In the genomic region with DNA sequence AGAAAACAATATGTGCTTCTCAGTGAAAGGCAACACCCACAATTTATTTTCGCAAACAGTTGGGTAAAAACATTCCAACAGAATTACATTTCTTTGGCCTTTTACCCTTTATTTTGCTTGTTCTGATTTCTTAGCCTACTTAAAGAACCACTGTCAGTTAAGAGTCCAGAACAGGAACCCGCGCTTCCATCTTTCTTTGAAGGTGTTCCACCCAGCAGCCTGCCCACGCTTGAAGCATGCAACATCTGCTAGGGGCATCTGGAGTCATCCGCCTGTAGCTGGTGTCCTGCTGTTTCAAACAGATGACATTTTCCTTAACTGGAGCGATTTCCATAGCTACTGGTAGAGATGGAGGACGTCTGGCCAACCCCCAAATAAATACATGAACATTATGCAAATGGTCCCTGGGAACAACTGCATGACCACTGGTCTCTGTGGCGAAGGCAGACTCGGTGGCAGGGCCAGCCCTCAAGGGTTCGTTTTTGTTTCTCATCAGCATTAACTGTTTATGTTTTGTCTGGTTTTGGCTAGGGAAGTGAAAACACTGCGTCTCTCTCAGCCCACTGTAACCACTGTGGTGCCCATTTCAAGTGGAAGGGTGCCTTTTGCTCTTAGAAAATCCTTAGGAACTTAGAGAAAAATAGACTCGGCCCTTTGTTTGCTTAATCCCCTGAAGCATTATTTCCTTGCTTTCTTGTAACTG, we compare ENCODE assay signal across 9 cellular contexts. TPM values are rescaled to one million over a fixed set of nuclear protein-coding genes. Genes with fewer than 3 reads are reported as not detected.
DNase-seq lines count a peak whose midpoint lies in the region; ATAC-seq, FAIRE-seq and TF ChIP-seq lines count a peak whose summit lies in the region.
"Had no signal": no experiment of that assay in that cellular context is flagged by ENCODE, and none has a peak within 500 bp of the region (broad histone marks: within the 10 kb centered on the region; RNA-seq: fewer than 3 reads in every experiment).

No MANE protein-coding gene starts in this region.

- no peak for TF ChIP-seq EP300 in sigmoid colon (IDR thresholded peaks at IDR 0.05)

- H3K36me3 Mint-ChIP-seq in astrocyte (ENCODE audit: low read depth, unreplicated experiment): no peaks in the 10 kb centered on the region
- H3K36me3 Mint-ChIP-seq in CD8-positive, alpha-beta T cell: no peaks in the 10 kb centered on the region

- DNase-seq in astrocyte (ENCODE audit: low read depth) (peak; percentile 30), sigmoid colon (no peak), globus pallidus (ENCODE audit: low spot score) (no peak), mucosa of gallbladder (ENCODE audit: low spot score) (no peak)
- no peak for DNase-seq in CD8-positive, alpha-beta T cell
- DNase-seq in activated effector memory CD4-positive, alpha-beta T cell treated with Interleukin-2 at 50 U/mL for 16 hours: no peak
- DNase-seq: activated T-cell treated with anti-CD3 and anti-CD28 coated beads, Interleukin-2, amount 50 U/mL, for 4 hours had no signal

- H3K9me3 Mint-ChIP-seq in astrocyte (ENCODE audit: unreplicated experiment): no peaks in the 10 kb centered on the region
- peaks cover 4% of the 10 kb centered on the region for H3K9me3 Mint-ChIP-seq in CD8-positive, alpha-beta T cell

- H3K4me2 ChIP-seq in astrocyte (ENCODE audit: low read length): peak overlapping the region; percentile 70

- CTCF ChIA-PET in CD8-positive, alpha-beta T cell (lab: Charles Lee): interaction anchor here (0.8 kb wide), 1 partner anchor 23 kb away, joined by 3 read pairs; no protein-coding TSS in a partner anchor

- 67 to 74% methylated on average over 12 of the region's 12 CpGs for WGBS in sigmoid colon, 2 donors

- peak overlapping the region; percentile 94 for H3K27ac ChIP-seq in astrocyte (ENCODE audit: low read depth, low read length)
- peak overlapping the region; percentile 45 to 74 (median 60) for H3K27ac ChIP-seq in sigmoid colon
- H3K27ac ChIP-seq in CD8-positive, alpha-beta T cell (ENCODE audit: low read depth, low read length): no peak overlapping the region

- peaks cover 28% of the 10 kb centered on the region for H3K4me1 Mint-ChIP-seq in astrocyte (ENCODE audit: low read depth, unreplicated experiment)
- H3K4me1 Mint-ChIP-seq in CD8-positive, alpha-beta T cell (ENCODE audit: low read depth): no peaks in the 10 kb centered on the region

- no peaks in the 10 kb centered on the region for H4K20me1 ChIP-seq in astrocyte (ENCODE audit: insufficient read depth, low read length)

- ATAC-seq in GM19043 (IDR thresholded peaks at IDR 0.05; ENCODE audit: low read depth, unreplicated experiment) (peak; percentile 58), HG02973 (IDR thresholded peaks at IDR 0.05; ENCODE audit: unreplicated experiment) (peak; percentile 59)
- ATAC-seq in CD8-positive, alpha-beta T cell: no peak

- no peaks in the 10 kb centered on the region for H3K36me3 ChIP-seq in astrocyte (ENCODE audit: insufficient read depth, low read length)
- peaks cover 0 to 75% (median 5%) of the 10 kb centered on the region in 4 donors for H3K36me3 ChIP-seq in sigmoid colon
- no peaks in the 10 kb centered on the region for H3K36me3 ChIP-seq in CD8-positive, alpha-beta T cell (ENCODE audit: insufficient read depth, low read length)

- no peak for TF ChIP-seq POLR2A in sigmoid colon (IDR thresholded peaks at IDR 0.05)

- no peaks in the 10 kb centered on the region for H3K27me3 ChIP-seq in astrocyte (ENCODE audit: insufficient read depth, low read length)
- no peaks in the 10 kb centered on the region for H3K27me3 ChIP-seq in sigmoid colon
- H3K27me3 ChIP-seq in CD8-positive, alpha-beta T cell (ENCODE audit: insufficient read depth, low read length): no peaks in the 10 kb centered on the region

- intact Hi-C loops in sigmoid colon (cut with DNase I): no loop called here
- intact Hi-C loops in CD8-positive, alpha-beta T cell (cut with DNase I, micrococcal nuclease): no loop called here

- no peak for FAIRE-seq in astrocyte (lab: Jason Lieb, UNC)

- peaks cover 56% of the 10 kb centered on the region for H3K4me1 ChIP-seq in astrocyte (ENCODE audit: insufficient read depth, low read length)
- H3K4me1 ChIP-seq in sigmoid colon: peaks cover 0 to 43% (median 37%) of the 10 kb centered on the region in 4 donors
- H3K4me1 ChIP-seq in CD8-positive, alpha-beta T cell (ENCODE audit: insufficient read depth, low read length): no peaks in the 10 kb centered on the region

- H3K9ac ChIP-seq in astrocyte (ENCODE audit: low read length): peak overlapping the region; percentile 69

- TF ChIP-seq CTCF in astrocyte (IDR thresholded peaks at IDR 0.05; ENCODE audit: insufficient read depth, low read depth, low read length) (no peak), sigmoid colon (IDR thresholded peaks at IDR 0.05) (no peak)
- no peak for TF ChIP-seq CTCF in CD8-positive, alpha-beta T cell (IDR thresholded peaks at IDR 0.05)

- no peak overlapping the region for H3K4me3 Mint-ChIP-seq in astrocyte (ENCODE audit: unreplicated experiment)
- H3K4me3 Mint-ChIP-seq in CD8-positive, alpha-beta T cell: no peak overlapping the region
- H3K4me3 Mint-ChIP-seq: activated T-cell treated with anti-CD3 and anti-CD28 coated beads, Interleukin-2, amount 50 U/mL, for 4 hours had no signal

- H3K27ac Mint-ChIP-seq in astrocyte (ENCODE audit: unreplicated experiment): no peak overlapping the region
- no peak overlapping the region for H3K27ac Mint-ChIP-seq in CD8-positive, alpha-beta T cell

- H3K79me2 ChIP-seq in astrocyte (ENCODE audit: insufficient read depth, low read length): no peaks in the 10 kb centered on the region

- H3K27me3 Mint-ChIP-seq in astrocyte (ENCODE audit: low read depth, unreplicated experiment): no peaks in the 10 kb centered on the region
- peaks cover 23% of the 10 kb centered on the region for H3K27me3 Mint-ChIP-seq in CD8-positive, alpha-beta T cell (ENCODE audit: low read depth)

- peak overlapping the region; percentile 61 for H2AFZ ChIP-seq in astrocyte (ENCODE audit: low read depth, low read length)

- POLR2A ChIA-PET in CD8-positive, alpha-beta T cell (lab: Charles Lee): no interaction called here

- H3K9me3 ChIP-seq in astrocyte (ENCODE audit: insufficient read depth, low read depth, low read length): no peaks in the 10 kb centered on the region
- H3K9me3 ChIP-seq in sigmoid colon: no peaks in the 10 kb centered on the region
- H3K9me3 ChIP-seq in CD8-positive, alpha-beta T cell (ENCODE audit: low read length): no peaks in the 10 kb centered on the region

- H3K4me3 ChIP-seq in astrocyte (ENCODE audit: insufficient read depth, low read depth, low read length) (no peak overlapping the region), sigmoid colon (no peak overlapping the region)
- H3K4me3 ChIP-seq in CD8-positive, alpha-beta T cell (ENCODE audit: low read depth, low read length): no peak overlapping the region

RNA-seq across cellular contexts. Expression of a gene that starts 51.6 kb away (rescaled TPM):
- total RNA-seq in astrocyte (2.0 and 5.0 TPM in 2 replicates), sigmoid colon (100 to 1,000 TPM in 3 of 4 donors, 10 to 100 TPM in 1; 95.3 to 225 (median 140) TPM), mucosa of gallbladder (67.8 TPM)
- 10 to 100 TPM in 1 of 3 donors, 1 to 10 TPM in 2; 6.9 to 16.6 (median 9.0) TPM for polyA plus RNA-seq in sigmoid colon
- not detected for total RNA-seq in CD8-positive, alpha-beta T cell

Comparison
In these comparisons a context has a peak if more than half of its experiments do, and no peak if none do; other contexts are left out.
1. RNA of a gene that starts 51.6 kb away (total RNA-seq): 95.3 to 225 TPM in sigmoid colon and 67.8 TPM in mucosa of gallbladder (single experiment); 2.0 to 5.0 TPM in astrocyte and not detected in CD8-positive, alpha-beta T cell; every median in the first group is over 10 times any median in the second.